14 cellular contexts compared by ENCODE assay signal in the genomic region with DNA sequence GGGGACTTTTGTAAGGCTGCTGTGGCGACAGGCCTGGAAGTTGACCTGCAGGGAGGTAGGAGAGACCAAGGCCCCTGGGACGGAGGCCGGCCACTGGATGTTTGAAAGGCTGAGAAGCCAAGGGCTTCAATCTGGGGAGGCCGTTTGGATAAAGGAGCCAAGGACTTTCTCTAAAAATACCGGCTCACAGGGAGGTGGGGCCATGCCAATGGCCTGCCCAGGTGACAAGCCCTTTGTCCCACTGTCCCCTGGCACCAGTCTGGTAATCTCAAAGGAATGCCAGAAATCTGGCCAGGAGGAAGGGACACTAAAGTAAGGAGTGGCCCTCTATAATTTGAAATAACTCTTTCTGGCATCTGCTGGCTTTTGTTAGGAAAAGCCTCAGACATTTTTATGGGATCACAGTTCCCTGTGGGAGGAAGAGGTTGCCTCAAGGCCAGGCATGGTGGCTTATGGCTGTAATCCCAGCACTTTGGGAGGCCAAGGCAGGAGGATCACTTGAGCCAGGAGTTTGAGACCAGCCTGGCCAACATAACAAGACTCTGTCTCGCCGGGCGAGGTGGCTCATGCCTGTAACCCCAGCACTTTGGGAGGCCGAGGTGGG. TPM values are rescaled to one million over a fixed set of nuclear protein-coding genes. Genes with fewer than 3 reads are reported as not detected.
A peak's percentile ranks its signal among the peaks of the same experiment; 100 is the strongest.
DNase-seq lines count a peak whose midpoint lies in the region; FAIRE-seq and TF ChIP-seq lines count a peak whose summit lies in the region.
"Had no signal": no experiment of that assay in that cellular context is flagged by ENCODE, and none has a peak within 500 bp of the region (broad histone marks: within the 10 kb centered on the region; RNA-seq: fewer than 3 reads in every experiment).

No MANE protein-coding gene starts in this region.

- 89% methylated on average over 9 of the region's 9 CpGs for WGBS in mesenchymal stem cell
- WGBS in thyroid gland, 2 donors, result 65 to 79% methylated on average over 8 to 9 of the region's 9 CpGs

- intact Hi-C loops in activated naive CD4-positive, alpha-beta T cell treated with anti-CD3 and anti-CD28 coated beads for 36 hours (cut with micrococcal nuclease), result loop anchor here (10.0 kb wide), 1 partner anchor 118 kb away; the partner anchor contains the start of gene UNC93B1
- intact Hi-C loops in thyroid gland (cut with DNase I), result loop anchor here (5.0 kb wide), 1 partner anchor 81 kb away; no protein-coding TSS in a partner anchor

- H3K9me3 Mint-ChIP-seq in activated naive CD4-positive, alpha-beta T cell treated with anti-CD3 and anti-CD28 coated beads, Interleukin-2, amount 10 ng/mL, durations not matched to agents 7 days and 5 days, result no peaks in the 10 kb centered on the region
- no peaks in the 10 kb centered on the region for H3K9me3 Mint-ChIP-seq in activated naive CD4-positive, alpha-beta T cell treated with anti-CD3 and anti-CD28 coated beads for 36 hours
- H3K9me3 Mint-ChIP-seq in brain, result peaks cover 0 to 5% (median 0%) of the 10 kb centered on the region in 5 experiments
- H3K9me3 Mint-ChIP-seq: activated naive CD4-positive, alpha-beta T cell treated with anti-CD3 and anti-CD28 coated beads, Interleukin-2, amount 50 U/mL, for 24 hours had no signal

- H3K4me1 Mint-ChIP-seq in activated naive CD4-positive, alpha-beta T cell treated with anti-CD3 and anti-CD28 coated beads, Interleukin-2, amount 10 ng/mL, durations not matched to agents 7 days and 5 days, result peaks cover 21% of the 10 kb centered on the region
- H3K4me1 Mint-ChIP-seq in activated naive CD4-positive, alpha-beta T cell treated with anti-CD3 and anti-CD28 coated beads for 36 hours (ENCODE audit: low read depth), result peaks cover 7% of the 10 kb centered on the region
- peaks cover 49% of the 10 kb centered on the region for H3K4me1 Mint-ChIP-seq in brain

- no peak overlapping the region for H3K27ac Mint-ChIP-seq in activated naive CD4-positive, alpha-beta T cell treated with anti-CD3 and anti-CD28 coated beads, Interleukin-2, amount 10 ng/mL, durations not matched to agents 7 days and 5 days
- no peak overlapping the region for H3K27ac Mint-ChIP-seq in activated naive CD4-positive, alpha-beta T cell treated with anti-CD3 and anti-CD28 coated beads for 36 hours
- peak overlapping the region in 4 of 5 experiments; percentile 61 to 94 (median 74) for H3K27ac Mint-ChIP-seq in brain
- H3K27ac Mint-ChIP-seq: activated naive CD4-positive, alpha-beta T cell treated with anti-CD3 and anti-CD28 coated beads, Interleukin-2, amount 50 U/mL, for 24 hours had no signal

- H3K79me1 ChIP-seq in mesenchymal stem cell (replicated peaks; ENCODE audit: low read length, poor library complexity, severe bottlenecking), result peaks cover 4% of the 10 kb centered on the region

- peak overlapping the region in 1 of 2 experiments; percentile 17 for H2BK12ac ChIP-seq in mesenchymal stem cell (ENCODE audit: low read length in 2 of 2)

- no peak overlapping the region for H3K23ac ChIP-seq in mesenchymal stem cell (ENCODE audit: low read length in 2 of 2)

- no peaks in the 10 kb centered on the region for H3K36me3 ChIP-seq in mesenchymal stem cell (ENCODE audit: control insufficient read depth in 1 of 2, insufficient read depth in 2 of 2, low read depth in 1 of 2, low read length in 2 of 2)
- H3K36me3 ChIP-seq in thyroid gland, result no peaks in the 10 kb centered on the region

- TF ChIP-seq POLR2A in thyroid gland (IDR thresholded peaks at IDR 0.05), result peak in 1 of 2 donors; percentile 47
- TF ChIP-seq POLR2A in H54 (IDR thresholded peaks at IDR 0.05; ENCODE audit: low read depth, low read length), result no peak

- H3K4me3 Mint-ChIP-seq in activated naive CD4-positive, alpha-beta T cell treated with anti-CD3 and anti-CD28 coated beads, Interleukin-2, amount 10 ng/mL, durations not matched to agents 7 days and 5 days, result peak overlapping the region; percentile 50
- H3K4me3 Mint-ChIP-seq in activated naive CD4-positive, alpha-beta T cell treated with anti-CD3 and anti-CD28 coated beads for 36 hours, result no peak overlapping the region
- peak overlapping the region; percentile 21 to 82 (median 62) for H3K4me3 Mint-ChIP-seq in brain

- DNase-seq in activated naive CD4-positive, alpha-beta T cell treated with anti-CD3 and anti-CD28 coated beads, Interleukin-2, amount 10 ng/mL, durations not matched to agents 7 days and 5 days, result no peak
- DNase-seq in activated naive CD4-positive, alpha-beta T cell treated with anti-CD3 and anti-CD28 coated beads for 36 hours, result no peak
- no peak for DNase-seq in mesenchymal stem cell
- peak; percentile 71 to 88 for DNase-seq in thyroid gland
- DNase-seq in H54 (ENCODE audit: insufficient read length, low spot score), result no peak
- no peak for DNase-seq in Kasumi-1 (lab: John Stamatoyannopoulos, UW)
- no peak for DNase-seq in UCSD-AML1 (lab: John Stamatoyannopoulos, UW; ENCODE audit: unreplicated experiment)
- DNase-seq: activated CD4-positive, CD25-positive, alpha-beta regulatory T cell treated with anti-CD3 and anti-CD28 coated beads, Interleukin-2, amount 50 U/mL, for 72 hours; GDM1; H7; NCI-H187 treated with DMSO at 0.1 percent for 48 hours; retina had no signal

- H3K4me1 ChIP-seq in mesenchymal stem cell (ENCODE audit: control insufficient read depth, insufficient read depth, low read depth, low read length), result peaks cover 23% of the 10 kb centered on the region
- H3K4me1 ChIP-seq in thyroid gland, result peaks cover 42 to 50% of the 10 kb centered on the region in 2 donors

- no peak overlapping the region for H2AFZ ChIP-seq in mesenchymal stem cell (ENCODE audit: low read depth, low read length)

- peak overlapping the region; percentile 31 for H4K91ac ChIP-seq in mesenchymal stem cell (ENCODE audit: low read length)

- FAIRE-seq in H54 (lab: Jason Lieb, UNC), result no peak

- no peak overlapping the region for H3K27ac ChIP-seq in mesenchymal stem cell (ENCODE audit: low read length, poor library complexity, severe bottlenecking)
- H3K27ac ChIP-seq in thyroid gland, result peak overlapping the region; percentile 73 to 87 (median 80)

- H3K9me3 ChIP-seq in mesenchymal stem cell (ENCODE audit: control insufficient read depth, low read length) (no peaks in the 10 kb centered on the region), thyroid gland (no peaks in the 10 kb centered on the region)

- H2AK5ac ChIP-seq in mesenchymal stem cell (ENCODE audit: low read length, severe bottlenecking), result peak overlapping the region; percentile 61

- no peak overlapping the region for H3K14ac ChIP-seq in mesenchymal stem cell (ENCODE audit: low read length in 2 of 2)

- H4K8ac ChIP-seq in mesenchymal stem cell (ENCODE audit: low read length), result no peak overlapping the region

- CTCF ChIA-PET in activated naive CD4-positive, alpha-beta T cell treated with anti-CD3 and anti-CD28 coated beads, Interleukin-2, amount 10 ng/mL, durations not matched to agents 7 days and 5 days (lab: Charles Lee), result no interaction called here
- CTCF ChIA-PET in activated naive CD4-positive, alpha-beta T cell treated with anti-CD3 and anti-CD28 coated beads for 36 hours (lab: Charles Lee), result no interaction called here

- no peaks in the 10 kb centered on the region for H3K27me3 ChIP-seq in mesenchymal stem cell (ENCODE audit: control insufficient read depth in 1 of 2, insufficient read depth in 1 of 2, low read length in 2 of 2)
- H3K27me3 ChIP-seq in thyroid gland, result no peaks in the 10 kb centered on the region

- H3K18ac ChIP-seq in mesenchymal stem cell (ENCODE audit: low read depth in 1 of 2, low read length in 2 of 2), result no peak overlapping the region

- H3K4me2 ChIP-seq in mesenchymal stem cell (ENCODE audit: low read length, poor library complexity, severe bottlenecking), result no peak overlapping the region

- TF ChIP-seq CTCF in brain (conservative IDR thresholded peaks at IDR 0.05), result no peak
- TF ChIP-seq CTCF in thyroid gland (IDR thresholded peaks at IDR 0.05), result no peak

- no peak overlapping the region for H2BK5ac ChIP-seq in mesenchymal stem cell (ENCODE audit: low read depth, low read length, poor library complexity, severe bottlenecking)

- peaks cover 40% of the 10 kb centered on the region for H3K27me3 Mint-ChIP-seq in activated naive CD4-positive, alpha-beta T cell treated with anti-CD3 and anti-CD28 coated beads, Interleukin-2, amount 10 ng/mL, durations not matched to agents 7 days and 5 days
- H3K27me3 Mint-ChIP-seq in activated naive CD4-positive, alpha-beta T cell treated with anti-CD3 and anti-CD28 coated beads for 36 hours (ENCODE audit: low read depth), result peaks cover 2% of the 10 kb centered on the region
- H3K27me3 Mint-ChIP-seq in brain, result peaks cover 9% of the 10 kb centered on the region
- H3K27me3 Mint-ChIP-seq: activated naive CD4-positive, alpha-beta T cell treated with anti-CD3 and anti-CD28 coated beads, Interleukin-2, amount 50 U/mL, for 24 hours had no signal

- H3K4me3 ChIP-seq in mesenchymal stem cell (ENCODE audit: insufficient read depth in 1 of 2, low read depth in 1 of 2, low read length in 2 of 2) (no peak overlapping the region), thyroid gland (replicated peaks in 1 of 3) (no peak overlapping the region)

- H3K4ac ChIP-seq in mesenchymal stem cell (ENCODE audit: low read depth in 1 of 2, low read length in 2 of 2), result peak overlapping the region in 1 of 2 experiments; percentile 19

- no peak overlapping the region for H2BK120ac ChIP-seq in mesenchymal stem cell (ENCODE audit: low read depth, low read length)

- no peaks in the 10 kb centered on the region for H3K36me3 Mint-ChIP-seq in activated naive CD4-positive, alpha-beta T cell treated with anti-CD3 and anti-CD28 coated beads, Interleukin-2, amount 10 ng/mL, durations not matched to agents 7 days and 5 days
- no peaks in the 10 kb centered on the region for H3K36me3 Mint-ChIP-seq in activated naive CD4-positive, alpha-beta T cell treated with anti-CD3 and anti-CD28 coated beads for 36 hours (ENCODE audit: low read depth)
- no peaks in the 10 kb centered on the region for H3K36me3 Mint-ChIP-seq in brain
- H3K36me3 Mint-ChIP-seq: activated naive CD4-positive, alpha-beta T cell treated with anti-CD3 and anti-CD28 coated beads, Interleukin-2, amount 50 U/mL, for 24 hours had no signal

- no peak overlapping the region for H2BK15ac ChIP-seq in mesenchymal stem cell (ENCODE audit: low read depth, poor library complexity, severe bottlenecking)

- no peak overlapping the region for H3K9ac ChIP-seq in mesenchymal stem cell (ENCODE audit: low read length)

RNA-seq across cellular contexts. Expression of gene CHKA, which starts 1.9 kb away (rescaled TPM):
- 1 to 10 TPM; 6.8 to 7.1 TPM for total RNA-seq in activated naive CD4-positive, alpha-beta T cell treated with anti-CD3 and anti-CD28 coated beads for 36 hours
- 39.0 TPM for polyA plus RNA-seq in brain (ENCODE audit: insufficient read depth, low read depth, low replicate concordance)
- polyA plus RNA-seq in mesenchymal stem cell (2013, experiment 1 of 2), result 22.7 TPM
- 22.9 TPM for polyA plus RNA-seq in mesenchymal stem cell (2013, experiment 2 of 2)
- 100 to 1,000 TPM in 1 of 4 donors, 10 to 100 TPM in 3; 86.8 to 106 (median 93.1) TPM for total RNA-seq in thyroid gland

Comparison
In these comparisons a context has a peak if more than half of its experiments do, and no peak if none do; other contexts are left out.
1. DNase-seq: peak in thyroid gland (2 of 2); none in activated naive CD4-positive, alpha-beta T cell treated with anti-CD3 and anti-CD28 coated beads, Interleukin-2, amount 10 ng/mL, durations not matched to agents 7 days and 5 days (single experiment), activated naive CD4-positive, alpha-beta T cell treated with anti-CD3 and anti-CD28 coated beads for 36 hours (single experiment), mesenchymal stem cell (single experiment), H54 (single experiment), Kasumi-1 (0 of 2) and UCSD-AML1 (single experiment).
2. H3K27ac Mint-ChIP-seq: peak in brain (4 of 5); none in activated naive CD4-positive, alpha-beta T cell treated with anti-CD3 and anti-CD28 coated beads, Interleukin-2, amount 10 ng/mL, durations not matched to agents 7 days and 5 days (single experiment) and activated naive CD4-positive, alpha-beta T cell treated with anti-CD3 and anti-CD28 coated beads for 36 hours (single experiment).
3. RNA of gene CHKA, which starts 1.9 kb away (total RNA-seq): 86.8 to 106 TPM in thyroid gland; 6.8 to 7.1 TPM in activated naive CD4-positive, alpha-beta T cell treated with anti-CD3 and anti-CD28 coated beads for 36 hours; every median in the first group is over 10 times any median in the second.